ENCODE assay signal across 18 cellular contexts in genomic region chr11:112810951-112811350, GRCh38.
DNase-seq lines count a peak whose midpoint lies in the region; ATAC-seq lines count a peak whose summit lies in the region.
"Had no signal": no experiment of that assay in that cellular context is flagged by ENCODE, and none has a peak within 500 bp of the region (broad histone marks: within the 10 kb centered on the region; RNA-seq: fewer than 3 reads in every experiment).

No MANE protein-coding gene starts in this region.

- no peak overlapping the region for H3K27ac Mint-ChIP-seq in T-cell

- no peaks in the 10 kb centered on the region for H3K27me3 ChIP-seq in stomach smooth muscle (ENCODE audit: control insufficient read depth in 1 of 2, insufficient read depth in 2 of 2, low read length in 2 of 2)
- H3K27me3 ChIP-seq: BLaER1 had no signal

- H3K27ac ChIP-seq in stomach smooth muscle (ENCODE audit: low read length), result peak overlapping the region; percentile 98
- H3K27ac ChIP-seq: BLaER1, GM23248 had no signal

- no peak for ATAC-seq in T-cell (replicated peaks in 1 of 4)

- peaks cover 51% of the 10 kb centered on the region for H3K4me1 ChIP-seq in stomach smooth muscle (ENCODE audit: control insufficient read depth, insufficient read depth, low read length)
- H3K4me1 ChIP-seq: BLaER1, Caco-2 had no signal

- H3K4me1 Mint-ChIP-seq in T-cell, result no peaks in the 10 kb centered on the region
- H3K4me1 Mint-ChIP-seq: CD8-positive, alpha-beta memory T cell had no signal

- DNase-seq in DMS53 (lab: John Stamatoyannopoulos, UW) (peak; percentile 44), DMS53 treated with DMSO at 0.1 percent for 48 hours (lab: John Stamatoyannopoulos, UW; ENCODE audit: unreplicated experiment) (no peak), SK-MEL-5 (ENCODE audit: low read depth, low spot score) (peak; percentile 2), iris pigment epithelial cell (ENCODE audit: low read depth) (peak; percentile 9), DMS79 (lab: John Stamatoyannopoulos, UW) (no peak), T-cell (no peak)
- DNase-seq in activated CD4-positive, CD25-positive, alpha-beta regulatory T cell (lab: John Stamatoyannopoulos, UW), result no peak
- DNase-seq: 8988T; AML-193; Caco-2; CD8-positive, alpha-beta memory T cell; DND-41; GDM1; GM23248; H7; IMR-90 had no signal

- H3K9me3 ChIP-seq in stomach smooth muscle (ENCODE audit: control insufficient read depth in 2 of 2, low read length in 2 of 2), result no peaks in the 10 kb centered on the region
- H3K9me3 ChIP-seq: BLaER1, Caco-2 had no signal

- CTCF ChIA-PET in T-cell (lab: Charles Lee), result no interaction called here

- no peaks in the 10 kb centered on the region for H3K36me3 Mint-ChIP-seq in T-cell
- H3K36me3 Mint-ChIP-seq: CD8-positive, alpha-beta memory T cell had no signal

- no peak overlapping the region for H3K4me3 ChIP-seq in stomach smooth muscle (ENCODE audit: low read length in 2 of 2)
- H3K4me3 ChIP-seq: BLaER1, GM23248 had no signal

- no peaks in the 10 kb centered on the region for H3K36me3 ChIP-seq in stomach smooth muscle (ENCODE audit: control insufficient read depth in 2 of 2, insufficient read depth in 2 of 2, low read length in 2 of 2)
- H3K36me3 ChIP-seq: BLaER1 had no signal

- no peak overlapping the region for H3K4me3 Mint-ChIP-seq in T-cell
- H3K4me3 Mint-ChIP-seq: CD8-positive, alpha-beta memory T cell had no signal

- no peak overlapping the region for H3K9ac ChIP-seq in stomach smooth muscle (ENCODE audit: low read length in 2 of 2)
- H3K9ac ChIP-seq: BLaER1, GM23248 had no signal

- H3K27me3 Mint-ChIP-seq in T-cell, result no peaks in the 10 kb centered on the region

- in situ Hi-C loops in SK-MEL-5 (cut with HindIII; ENCODE audit: low pct_unique_long_range_greater_than_20kb, low sequenced_read_pairs), result no loop called here

- POLR2A ChIA-PET in T-cell (lab: Charles Lee), result no interaction called here

- peaks cover 0 to 8% (median 4%) of the 10 kb centered on the region in 3 donors for H3K9me3 Mint-ChIP-seq in T-cell

Comparison
In these comparisons a context has a peak if more than half of its experiments do, and no peak if none do; other contexts are left out.
1. DNase-seq: peak in DMS53 (single experiment), SK-MEL-5 (single experiment) and iris pigment epithelial cell (single experiment); none in DMS53 treated with DMSO at 0.1 percent for 48 hours (single experiment), activated CD4-positive, CD25-positive, alpha-beta regulatory T cell (0 of 4), DMS79 (single experiment) and T-cell (0 of 34).